In genomic region chr10:72297281-72297967, GRCh38 we compare ENCODE assay signal across 8 cellular contexts. TPM values are rescaled to one million over a fixed set of nuclear protein-coding genes. Genes with fewer than 3 reads are reported as not detected.
DNase-seq lines count a peak whose midpoint lies in the region; ATAC-seq and TF ChIP-seq lines count a peak whose summit lies in the region.

No MANE protein-coding gene starts in this region.

- H2AFZ ChIP-seq in OCI-LY3 (ENCODE audit: low read depth, low read length) = no peak overlapping the region
- H2AFZ ChIP-seq in fibroblast of lung (ENCODE audit: low read length) = peak overlapping the region; percentile 16

- peak; percentile 52 for TF ChIP-seq POLR2A in GM15510 (IDR thresholded peaks at IDR 0.05; ENCODE audit: borderline replicate concordance, extremely low read depth, insufficient read length)

- H3K27me3 ChIP-seq in OCI-LY3 (ENCODE audit: low read depth, low read length) = no peaks in the 10 kb centered on the region
- no peaks in the 10 kb centered on the region for H3K27me3 ChIP-seq in fibroblast of lung (ENCODE audit: control insufficient read depth, insufficient read depth, low read length)

- no peaks in the 10 kb centered on the region for H3K27me3 Mint-ChIP-seq in activated T-cell treated with anti-CD3 and anti-CD28 coated beads, Interleukin-2, amount 50 U/mL, for 24 hours
- no peaks in the 10 kb centered on the region for H3K27me3 Mint-ChIP-seq in neural crest cell (ENCODE audit: low read depth)

- H3K4me1 Mint-ChIP-seq in activated T-cell treated with anti-CD3 and anti-CD28 coated beads, Interleukin-2, amount 50 U/mL, for 24 hours (ENCODE audit: low read depth) = peaks cover 70% of the 10 kb centered on the region
- H3K4me1 Mint-ChIP-seq in neural crest cell = peaks cover 33% of the 10 kb centered on the region

- peak overlapping the region; percentile 100 for H3K27ac Mint-ChIP-seq in activated T-cell treated with anti-CD3 and anti-CD28 coated beads, Interleukin-2, amount 50 U/mL, for 24 hours
- H3K27ac Mint-ChIP-seq in neural crest cell (ENCODE audit: unreplicated experiment) = peak overlapping the region; percentile 57

- H3K36me3 ChIP-seq in OCI-LY3 (replicated peaks; ENCODE audit: low read depth, low read length) = no peaks in the 10 kb centered on the region
- no peaks in the 10 kb centered on the region for H3K36me3 ChIP-seq in fibroblast of lung (ENCODE audit: control insufficient read depth, insufficient read depth, low read length)

- DNase-seq in activated T-cell treated with anti-CD3 and anti-CD28 coated beads, Interleukin-2, amount 50 U/mL, for 24 hours = peak; percentile 93
- DNase-seq in fibroblast of lung (ENCODE audit: low read depth in 2 of 2) (peak; percentile 88 to 97), neural crest cell (ENCODE audit: low read depth, low spot score) (no peak), stromal cell of bone marrow (ENCODE audit: low read depth) (peak; percentile 92), NCI-H524 (lab: John Stamatoyannopoulos, UW) (no peak)

- peak; percentile 50 for ATAC-seq in HG02852 (IDR thresholded peaks at IDR 0.05; ENCODE audit: unreplicated experiment)

- H3K27ac ChIP-seq in OCI-LY3 (ENCODE audit: low read length) (peak overlapping the region; percentile 93), fibroblast of lung (ENCODE audit: insufficient read depth, low read length) (peak overlapping the region; percentile 96)

- peak overlapping the region; percentile 87 for H3K9ac ChIP-seq in OCI-LY3 (ENCODE audit: low read length)
- peak overlapping the region; percentile 88 for H3K9ac ChIP-seq in fibroblast of lung (ENCODE audit: insufficient read depth, low read length)

- H3K4me2 ChIP-seq in OCI-LY3 (ENCODE audit: low read length) (peak overlapping the region; percentile 90), fibroblast of lung (ENCODE audit: extremely low read depth, insufficient read depth, low read length) (peak overlapping the region; percentile 72)

- H3K4me3 ChIP-seq in OCI-LY3 (ENCODE audit: low read length) (peak overlapping the region; percentile 88), fibroblast of lung (replicated peaks in 1 of 4; ENCODE audit: control extremely low read depth in 1 of 4, insufficient read depth in 1 of 4, low read depth in 3 of 4, low read length in 4 of 4) (peak overlapping the region; percentile 44 to 59 (median 52))

- peaks cover 12% of the 10 kb centered on the region for H3K36me3 Mint-ChIP-seq in activated T-cell treated with anti-CD3 and anti-CD28 coated beads, Interleukin-2, amount 50 U/mL, for 24 hours (ENCODE audit: low read depth)
- H3K36me3 Mint-ChIP-seq in neural crest cell (ENCODE audit: low read depth) = no peaks in the 10 kb centered on the region

- H3K79me2 ChIP-seq in OCI-LY3 (ENCODE audit: low read length) (no peaks in the 10 kb centered on the region), fibroblast of lung (ENCODE audit: control insufficient read depth, insufficient read depth, low read length) (no peaks in the 10 kb centered on the region)

- H4K20me1 ChIP-seq in OCI-LY3 (ENCODE audit: insufficient read depth, low read length) (no peaks in the 10 kb centered on the region), fibroblast of lung (ENCODE audit: control insufficient read depth, extremely low read depth, insufficient read depth, low read length) (no peaks in the 10 kb centered on the region)

- peak overlapping the region; percentile 81 for H3K4me3 Mint-ChIP-seq in activated T-cell treated with anti-CD3 and anti-CD28 coated beads, Interleukin-2, amount 50 U/mL, for 24 hours
- H3K4me3 Mint-ChIP-seq in neural crest cell = peak overlapping the region; percentile 79

- no peaks in the 10 kb centered on the region for H3K9me3 ChIP-seq in OCI-LY3 (ENCODE audit: insufficient read depth, low read length)
- H3K9me3 ChIP-seq in fibroblast of lung (ENCODE audit: control insufficient read depth, insufficient read depth, low read depth, low read length) = no peaks in the 10 kb centered on the region

- no peaks in the 10 kb centered on the region for H3K9me3 Mint-ChIP-seq in activated T-cell treated with anti-CD3 and anti-CD28 coated beads, Interleukin-2, amount 50 U/mL, for 24 hours
- H3K9me3 Mint-ChIP-seq in neural crest cell = peaks cover 2% of the 10 kb centered on the region

- TF ChIP-seq CTCF in OCI-LY3 (IDR thresholded peaks at IDR 0.05; ENCODE audit: low read depth, low read length) = no peak
- TF ChIP-seq CTCF in fibroblast of lung (conservative IDR thresholded peaks at IDR 0.05 in 1 of 2, IDR thresholded peaks at IDR 0.05 in 1 of 2; ENCODE audit: low read depth in 1 of 2, low read length in 2 of 2) = no peak
- TF ChIP-seq CTCF in neural crest cell (conservative IDR thresholded peaks at IDR 0.05) = no peak

- H3K4me1 ChIP-seq in OCI-LY3 (ENCODE audit: low read length) = peaks cover 34% of the 10 kb centered on the region
- H3K4me1 ChIP-seq in fibroblast of lung (ENCODE audit: control insufficient read depth, extremely low read depth, insufficient read depth, low read length) = peaks cover 11% of the 10 kb centered on the region

RNA-seq across cellular contexts. Expression of gene DDIT4, which starts 23.7 kb away (rescaled TPM):
- total RNA-seq in fibroblast of lung (662 and 712 TPM in 2 replicates), neural crest cell (68.6 and 80.1 TPM in 2 replicates)
- polyA plus RNA-seq in fibroblast of lung = 26.3 and 51.3 TPM in 2 replicates
- 41.9 and 71.5 TPM in 2 replicates for polyA plus RNA-seq in fibroblast of lung (2012)
- 16.6 and 31.2 TPM in 2 replicates for polyA minus RNA-seq in fibroblast of lung (ENCODE audit: low replicate concordance)

RNA-seq across cellular contexts. Expression of gene DNAJB12, which starts 57.3 kb away (rescaled TPM):
- 20.5 and 26.3 TPM in 2 replicates for total RNA-seq in fibroblast of lung
- polyA plus RNA-seq in fibroblast of lung = 16.0 and 17.2 TPM in 2 replicates
- polyA plus RNA-seq in fibroblast of lung (2012) = 28.0 and 28.7 TPM in 2 replicates
- 36.0 and 54.5 TPM in 2 replicates for polyA minus RNA-seq in fibroblast of lung (ENCODE audit: low replicate concordance)
- 32.4 and 36.5 TPM in 2 replicates for total RNA-seq in neural crest cell

Comparison
In these comparisons a context has a peak if more than half of its experiments do, and no peak if none do; other contexts are left out.
1. DNase-seq: peak in activated T-cell treated with anti-CD3 and anti-CD28 coated beads, Interleukin-2, amount 50 U/mL, for 24 hours (single experiment), fibroblast of lung (2 of 2) and stromal cell of bone marrow (single experiment); none in neural crest cell (single experiment) and NCI-H524 (0 of 2).